5 cellular contexts compared by ENCODE assay signal in the genomic region with DNA sequence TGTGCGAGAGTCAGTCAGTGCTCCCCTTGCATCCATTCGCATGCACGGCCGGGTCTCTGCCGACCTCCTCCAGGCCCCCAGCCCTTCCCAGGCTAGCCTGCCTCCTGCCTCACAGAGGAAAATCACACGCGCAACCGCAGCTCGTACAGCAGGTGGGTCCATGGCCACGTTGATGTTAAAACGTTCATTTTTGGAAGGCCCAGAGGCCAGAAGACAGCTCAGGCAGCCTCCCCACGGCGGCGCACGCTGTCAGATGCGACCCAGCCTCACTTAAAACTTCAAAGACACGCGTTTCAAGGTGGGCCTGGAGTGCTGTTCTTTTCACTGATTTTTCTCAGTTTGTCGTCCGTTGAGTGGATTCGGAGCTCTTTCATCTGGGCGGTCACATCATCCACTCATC.
"Had no signal": no experiment of that assay in that cellular context is flagged by ENCODE, and none has a peak within 500 bp of the region (broad histone marks: within the 10 kb centered on the region; RNA-seq: fewer than 3 reads in every experiment).

No MANE protein-coding gene starts in this region.

- DNase-seq: IMR-90, KBM-7 had no signal

- H3K27ac ChIP-seq: HL-60 had no signal

- ATAC-seq: HepG2, K562 had no signal

- H3K4me3 ChIP-seq: K562 had no signal
